Comparison of ENCODE assay signal across 18 cellular contexts in genomic region chr15:92608866-92609700, GRCh38. TPM values are rescaled to one million over a fixed set of nuclear protein-coding genes. Genes with fewer than 3 reads are reported as not detected.
DNase-seq lines count a peak whose midpoint lies in the region; ATAC-seq, FAIRE-seq and TF ChIP-seq lines count a peak whose summit lies in the region.
"Had no signal": no experiment of that assay in that cellular context is flagged by ENCODE, and none has a peak within 500 bp of the region (broad histone marks: within the 10 kb centered on the region; RNA-seq: fewer than 3 reads in every experiment).

No MANE protein-coding gene starts in this region.

- intact Hi-C loops in sigmoid colon (cut with DNase I), result no loop called here
- intact Hi-C loops in transverse colon (cut with DNase I; ENCODE audit: low total_unique reads), result no loop called here

- H3K4me1 ChIP-seq in Peyer's patch, result no peaks in the 10 kb centered on the region
- H3K4me1 ChIP-seq in sigmoid colon, result peaks cover 0 to 9% (median 3%) of the 10 kb centered on the region in 4 donors
- no peaks in the 10 kb centered on the region for H3K4me1 ChIP-seq in transverse colon
- H3K4me1 ChIP-seq: BLaER1 treated with 17β-estradiol and CSF1 and Interleukin-3, amounts not matched to agents 10 nM and 100 nM had no signal

- H3K9me3 ChIP-seq in Peyer's patch (no peaks in the 10 kb centered on the region), sigmoid colon (no peaks in the 10 kb centered on the region), transverse colon (no peaks in the 10 kb centered on the region)

- in situ Hi-C loops in transverse colon (cut with MboI; ENCODE audit: low pct_ligation_motif_present in 1 of 4, low pct_unique_long_range_greater_than_20kb in 1 of 4, low sequenced_read_pairs in 3 of 4), result no loop called here

- no peak overlapping the region for H3K4me3 ChIP-seq in Peyer's patch
- no peak overlapping the region for H3K4me3 ChIP-seq in bronchial epithelial cell (ENCODE audit: low read depth, low read length)
- no peak overlapping the region for H3K4me3 ChIP-seq in sigmoid colon
- H3K4me3 ChIP-seq in transverse colon, result no peak overlapping the region
- H3K4me3 ChIP-seq: BLaER1 treated with 17β-estradiol and CSF1 and Interleukin-3, amounts not matched to agents 10 nM and 100 nM; GM12878; GM23338 had no signal

- FAIRE-seq in bronchial epithelial cell (lab: Jason Lieb, UNC), result peak; percentile 40
- FAIRE-seq: GM12878, GM18507 had no signal

- no peak for TF ChIP-seq CTCF in Peyer's patch (IDR thresholded peaks at IDR 0.05)
- no peak for TF ChIP-seq CTCF in bronchial epithelial cell (IDR thresholded peaks at IDR 0.05; ENCODE audit: insufficient read depth, low read length, severe bottlenecking)
- TF ChIP-seq CTCF in sigmoid colon (IDR thresholded peaks at IDR 0.05), result no peak
- TF ChIP-seq CTCF in transverse colon (IDR thresholded peaks at IDR 0.05), result no peak

- H3K27me3 ChIP-seq in Peyer's patch (no peaks in the 10 kb centered on the region), bronchial epithelial cell (ENCODE audit: control insufficient read depth, insufficient read depth, low read length) (no peaks in the 10 kb centered on the region), sigmoid colon (no peaks in the 10 kb centered on the region), transverse colon (no peaks in the 10 kb centered on the region)
- H3K27me3 ChIP-seq: BLaER1 treated with 17β-estradiol and CSF1 and Interleukin-3, amounts not matched to agents 10 nM and 100 nM had no signal

- 82 to 85% methylated on average over 20 of the region's 20 CpGs for WGBS in sigmoid colon, 2 donors
- 86% methylated on average over 20 of the region's 20 CpGs; no CpG with 5 or more reads in 1 of the 2 donors for WGBS in transverse colon (ENCODE audit: low coverage in 1 of 2), 2 donors

- H3K27ac ChIP-seq in Peyer's patch, result no peak overlapping the region
- H3K27ac ChIP-seq in sigmoid colon, result no peak overlapping the region
- H3K27ac ChIP-seq in transverse colon, result no peak overlapping the region
- H3K27ac ChIP-seq: BLaER1 treated with 17β-estradiol and CSF1 and Interleukin-3, amounts not matched to agents 10 nM and 100 nM; HL-60 had no signal

- no peak for TF ChIP-seq POLR2A in Peyer's patch (IDR thresholded peaks at IDR 0.05)
- no peak for TF ChIP-seq POLR2A in sigmoid colon (IDR thresholded peaks at IDR 0.05)
- TF ChIP-seq POLR2A in transverse colon (IDR thresholded peaks at IDR 0.05), result no peak

- no peaks in the 10 kb centered on the region for H3K36me3 ChIP-seq in Peyer's patch
- no peaks in the 10 kb centered on the region for H3K36me3 ChIP-seq in bronchial epithelial cell (ENCODE audit: control insufficient read depth, insufficient read depth, low read length)
- H3K36me3 ChIP-seq in sigmoid colon, result no peaks in the 10 kb centered on the region
- H3K36me3 ChIP-seq in transverse colon, result no peaks in the 10 kb centered on the region
- H3K36me3 ChIP-seq: BLaER1 treated with 17β-estradiol and CSF1 and Interleukin-3, amounts not matched to agents 10 nM and 100 nM had no signal

- no peak for TF ChIP-seq EP300 in sigmoid colon (IDR thresholded peaks at IDR 0.05)
- no peak for TF ChIP-seq EP300 in transverse colon (IDR thresholded peaks at IDR 0.05; ENCODE audit: low read depth)

- peak in 2 of 3 donors; percentile 23 to 25 for DNase-seq in Peyer's patch
- no peak for DNase-seq in bronchial epithelial cell (ENCODE audit: low read depth)
- peak; percentile 82 for DNase-seq in mesenteric fat pad (ENCODE audit: low spot score)
- peak; percentile 36 for DNase-seq in sigmoid colon
- DNase-seq in DMS53 (lab: John Stamatoyannopoulos, UW), result no peak
- DNase-seq in HK-2 (ENCODE audit: unreplicated experiment), result no peak
- no peak for DNase-seq in transverse colon
- DNase-seq: ACHN; CD4-positive, CD25-positive, alpha-beta regulatory T cell; DMS 273 treated with DMSO at 0.1 percent for 48 hours; DMS79; H9 had no signal

- ATAC-seq in HG02973 (IDR thresholded peaks at IDR 0.05; ENCODE audit: unreplicated experiment), result no peak
- ATAC-seq: GM12878 had no signal

RNA-seq across cellular contexts. Expression of gene FAM174B, which starts 46.5 kb away (rescaled TPM):
- total RNA-seq in Peyer's patch (10 to 100 TPM in 2 of 4 donors, 1 to 10 TPM in 2; 9.0 to 14.0 (median 11.4) TPM), bronchial epithelial cell (0.53 and 4.6 TPM in 2 replicates), mesenteric fat pad (15.4 TPM), sigmoid colon (10 to 100 TPM in 1 of 4 donors, 1 to 10 TPM in 3; 5.3 to 38.9 (median 6.1) TPM), transverse colon (10 to 100 TPM; 15.4 to 75.2 (median 18.3) TPM)
- polyA plus RNA-seq in sigmoid colon, result 10 to 100 TPM in 1 of 3 donors, 1 to 10 TPM in 2; 8.1 to 19.8 (median 9.5) TPM

Comparison
In these comparisons a context has a peak if more than half of its experiments do, and no peak if none do; other contexts are left out.
1. DNase-seq: peak in Peyer's patch (2 of 3), mesenteric fat pad (single experiment) and sigmoid colon (single experiment); none in bronchial epithelial cell (single experiment), DMS53 (single experiment), HK-2 (single experiment) and transverse colon (single experiment).